Comparison of ENCODE assay signal across 23 cellular contexts in genomic region chr7:147570390-147570789, GRCh38.
DNase-seq lines count a peak whose midpoint lies in the region; ATAC-seq and TF ChIP-seq lines count a peak whose summit lies in the region.
"Had no signal": no experiment of that assay in that cellular context is flagged by ENCODE, and none has a peak within 500 bp of the region (broad histone marks: within the 10 kb centered on the region; RNA-seq: fewer than 3 reads in every experiment).

No MANE protein-coding gene starts in this region.

- H3K27me3 ChIP-seq in PC-3 (ENCODE audit: low read length): no peaks in the 10 kb centered on the region
- H3K27me3 ChIP-seq in foreskin keratinocyte: no peaks in the 10 kb centered on the region
- H3K27me3 ChIP-seq in neural progenitor cell: no peaks in the 10 kb centered on the region
- H3K27me3 ChIP-seq: BLaER1 had no signal

- no peaks in the 10 kb centered on the region for H3K27me3 Mint-ChIP-seq in neural progenitor cell (ENCODE audit: insufficient read depth, low read depth)
- H3K27me3 Mint-ChIP-seq: CD4-positive, alpha-beta memory T cell; IgD-negative memory B cell had no signal

- POLR2A ChIA-PET in PC-3 (lab: Charles Lee; ENCODE audit: unreplicated experiment): interaction anchor here (0.6 kb wide), 2 partner anchors 60 to 281 kb away, joined by 3 to 4 read pairs; no protein-coding TSS in a partner anchor

- no peaks in the 10 kb centered on the region; the same call in 1 of the 2 replicates for H3K36me3 ChIP-seq in PC-3 (ENCODE audit: low read depth, low read length)
- H3K36me3 ChIP-seq in neural progenitor cell: no peaks in the 10 kb centered on the region
- H3K36me3 ChIP-seq: BLaER1 had no signal

- H3K9me3 ChIP-seq in PC-3 (ENCODE audit: low read length) (0 out of 2 replicates have a peak, but pooled peaks cover 4% of the 10 kb centered on the region), neural progenitor cell (ENCODE audit: low read depth) (no peaks in the 10 kb centered on the region)
- H3K9me3 ChIP-seq: A549, BLaER1 had no signal

- H3K79me2 ChIP-seq in PC-3 (ENCODE audit: low read length): no peaks in the 10 kb centered on the region
- H3K79me2 ChIP-seq in neural progenitor cell (ENCODE audit: low read depth): no peaks in the 10 kb centered on the region

- BruUV-seq in PC-3 (replicated peaks; lab: Mats Ljungman, UMichigan): no TSS peak

- CTCF ChIA-PET in PC-3 (lab: Charles Lee): interaction anchor here (0.5 to 1.5 kb wide), 2 partner anchors 23 to 91 kb away, joined by 3 to 5 read pairs; no protein-coding TSS in a partner anchor

- no peaks in the 10 kb centered on the region for H3K36me3 Mint-ChIP-seq in neural progenitor cell
- H3K36me3 Mint-ChIP-seq: CD4-positive, alpha-beta memory T cell; IgD-negative memory B cell had no signal

- H3F3A ChIP-seq in PC-3 (ENCODE audit: low read length, unreplicated experiment): peaks cover 4% of the 10 kb centered on the region
- no peaks in the 10 kb centered on the region for H3F3A ChIP-seq in neural progenitor cell (ENCODE audit: low read depth)

- H2AFZ ChIP-seq in PC-3 (ENCODE audit: low read length) (no peak overlapping the region), neural progenitor cell (replicated peaks) (no peak overlapping the region)

- peaks cover 37% of the 10 kb centered on the region for H3K4me1 ChIP-seq in PC-3 (ENCODE audit: insufficient read depth, low read length)
- peaks cover 3% of the 10 kb centered on the region for H3K4me1 ChIP-seq in foreskin keratinocyte
- H3K4me1 ChIP-seq in neural progenitor cell: peaks cover 14% of the 10 kb centered on the region
- H3K4me1 ChIP-seq: A549, BLaER1 had no signal

- peak; percentile 73 for ATAC-seq in PC-3
- ATAC-seq in foreskin keratinocyte: peak; percentile 85
- ATAC-seq: A549 had no signal

- no peak overlapping the region for H3K27ac Mint-ChIP-seq in neural progenitor cell
- H3K27ac Mint-ChIP-seq: CD4-positive, alpha-beta memory T cell; HFFc6; IgD-negative memory B cell had no signal

- H3K9me2 ChIP-seq in PC-3 (replicated peaks; ENCODE audit: low read length): no peaks in the 10 kb centered on the region

- no peak overlapping the region for H3K4me3 Mint-ChIP-seq in neural progenitor cell
- H3K4me3 Mint-ChIP-seq: CD4-positive, alpha-beta memory T cell; HFFc6 had no signal

- H4K20me1 ChIP-seq in PC-3 (ENCODE audit: low read length): no peaks in the 10 kb centered on the region
- H4K20me1 ChIP-seq in neural progenitor cell (ENCODE audit: low read depth): no peaks in the 10 kb centered on the region
- H4K20me1 ChIP-seq: BLaER1 had no signal

- H3K27ac ChIP-seq in PC-3 (ENCODE audit: low read length) (peak overlapping the region; percentile 87), foreskin keratinocyte (no peak overlapping the region), neural progenitor cell (no peak overlapping the region)
- H3K27ac ChIP-seq: A549, BLaER1, HL-60 had no signal

- peak; percentile 19 for DNase-seq in EL
- DNase-seq in PC-3: peak; percentile 96
- peak; percentile 3 for DNase-seq in amniotic epithelial cell (ENCODE audit: low read depth)
- DNase-seq in foreskin keratinocyte: peak; percentile 11 to 74
- no peak for DNase-seq in neural progenitor cell (ENCODE audit: low spot score)
- no peak for DNase-seq in stimulated activated CD4-positive, alpha-beta T cell treated with anti-CD3 and anti-CD28 coated beads, Interleukin-15, amount 100 ng/mL, for 24 hours
- no peak for DNase-seq in foreskin fibroblast
- no peak for DNase-seq in stimulated activated CD8-positive, alpha-beta memory T cell treated with anti-CD3 and anti-CD28 coated beads, Interleukin-4, amount 100 ng/mL, for 48 hours
- DNase-seq: CD4-positive, alpha-beta memory T cell; DMS53; HFFc6; Karpas-422; MM.1S; NCI-H1092; NCI-H1436 treated with DMSO at 0.1 percent for 48 hours; NCI-H2029; NCI-H2171 treated with DMSO at 0.1 percent for 48 hours; NCI-H446 treated with DMSO at 0.1 percent for 48 hours; SHP77 treated with DMSO at 0.1 percent for 48 hours had no signal

- H3K4me2 ChIP-seq in PC-3 (ENCODE audit: low read length): peak overlapping the region; percentile 62
- H3K4me2 ChIP-seq in neural progenitor cell: no peak overlapping the region
- H3K4me2 ChIP-seq: A549, BLaER1 had no signal

- peaks cover 11% of the 10 kb centered on the region for H3K4me1 Mint-ChIP-seq in neural progenitor cell
- H3K4me1 Mint-ChIP-seq: CD4-positive, alpha-beta memory T cell; IgD-negative memory B cell had no signal

- no peak for TF ChIP-seq CTCF in PC-3 (conservative IDR thresholded peaks at IDR 0.05; ENCODE audit: low read depth, low read length)
- TF ChIP-seq CTCF in foreskin keratinocyte (conservative IDR thresholded peaks at IDR 0.05): no peak
- no peak for TF ChIP-seq CTCF in neural progenitor cell (IDR thresholded peaks at IDR 0.05)
- TF ChIP-seq CTCF in foreskin fibroblast (IDR thresholded peaks at IDR 0.05; ENCODE audit: low read depth, low read length): no peak

- peak overlapping the region; percentile 40; the same call in 1 of the 2 replicates for H3K9ac ChIP-seq in PC-3 (ENCODE audit: low read length)
- H3K9ac ChIP-seq in neural progenitor cell: no peak overlapping the region
- H3K9ac ChIP-seq: BLaER1 had no signal

- H3K4me3 ChIP-seq in PC-3 (ENCODE audit: low read length) (0 out of 2 replicates have a peak overlapping the region, but pooled peaks have one; percentile 5), neural progenitor cell (no peak overlapping the region), foreskin fibroblast (ENCODE audit: low read depth in 1 of 2, low read length in 2 of 2) (no peak overlapping the region)
- H3K4me3 ChIP-seq: A549, BLaER1 had no signal

- intact Hi-C loops in PC-3 (cut with micrococcal nuclease): loop anchor here (1.0 to 2.0 kb wide), 5 partner anchors 9 to 514 kb away; no protein-coding TSS in a partner anchor

- H3K9me3 Mint-ChIP-seq in neural progenitor cell: peaks cover 15% of the 10 kb centered on the region

Comparison
In these comparisons a context has a peak if more than half of its experiments do, and no peak if none do; other contexts are left out.
1. DNase-seq: peak in EL (single experiment), PC-3 (single experiment), amniotic epithelial cell (single experiment) and foreskin keratinocyte (2 of 2); none in neural progenitor cell (single experiment), stimulated activated CD4-positive, alpha-beta T cell treated with anti-CD3 and anti-CD28 coated beads, Interleukin-15, amount 100 ng/mL, for 24 hours (single experiment), foreskin fibroblast (0 of 2) and stimulated activated CD8-positive, alpha-beta memory T cell treated with anti-CD3 and anti-CD28 coated beads, Interleukin-4, amount 100 ng/mL, for 48 hours (single experiment).